In the genomic region with DNA sequence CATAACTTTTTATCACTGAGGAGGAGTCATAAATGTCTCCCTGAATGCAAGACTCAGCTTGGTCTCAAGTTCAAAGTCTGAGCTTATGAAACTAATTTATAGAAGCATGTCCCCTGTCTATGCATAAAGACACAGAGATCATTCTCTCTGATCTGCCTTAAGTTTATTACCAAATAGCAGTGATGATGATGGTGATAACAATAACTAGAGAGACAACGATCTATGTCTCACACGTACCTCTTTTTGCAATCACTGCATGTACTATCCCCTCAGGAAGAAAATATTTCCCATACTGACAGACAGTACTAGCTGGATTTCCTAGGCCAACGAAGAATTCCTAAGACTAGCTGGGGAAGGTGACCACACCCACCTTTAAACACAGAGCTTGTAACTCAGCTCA, we compare ENCODE assay signal across 23 cellular contexts.
DNase-seq lines count a peak whose midpoint lies in the region; FAIRE-seq and TF ChIP-seq lines count a peak whose summit lies in the region.
"Had no signal": no experiment of that assay in that cellular context is flagged by ENCODE, and none has a peak within 500 bp of the region (broad histone marks: within the 10 kb centered on the region; RNA-seq: fewer than 3 reads in every experiment).

No MANE protein-coding gene starts in this region.

- no peak overlapping the region for H4K12ac ChIP-seq in trophoblast cell (ENCODE audit: low read depth, low read length)

- WGBS in mesendoderm (ENCODE audit: extremely low coverage, insufficient coverage, low lambda C conversion rate) = no CpG with 5 or more reads among the region's 3 CpGs
- WGBS in trophoblast cell (ENCODE audit: extremely low coverage, insufficient coverage, insufficient read length) = no CpG with 5 or more reads among the region's 3 CpGs

- H3K79me1 ChIP-seq in mesendoderm (ENCODE audit: low read length) (no peaks in the 10 kb centered on the region), trophoblast cell (ENCODE audit: low read length) (no peaks in the 10 kb centered on the region)

- H3K14ac ChIP-seq in trophoblast cell (ENCODE audit: low read length) = no peak overlapping the region

- H3K4me3 ChIP-seq in mesendoderm (ENCODE audit: low read length) = no peak overlapping the region
- no peak overlapping the region for H3K4me3 ChIP-seq in trophoblast cell (ENCODE audit: low read depth, low read length)
- H3K4me3 ChIP-seq in right atrium auricular region = no peak overlapping the region
- H3K4me3 ChIP-seq: A549; BLaER1 treated with 17β-estradiol and CSF1 and Interleukin-3, amounts not matched to agents 10 nM and 100 nM; GM12878 had no signal

- H2AFZ ChIP-seq in trophoblast cell (ENCODE audit: insufficient read depth, low read length, poor library complexity) = no peak overlapping the region

- DNase-seq in HTR-8/SVneo (ENCODE audit: insufficient read length, low spot score) (no peak), mesendoderm (peak; percentile 24), trophoblast cell (peak; percentile 54 to 93), SHP77 treated with DMSO at 0.1 percent for 48 hours (lab: John Stamatoyannopoulos, UW) (no peak), right atrium auricular region (ENCODE audit: low spot score) (no peak)
- DNase-seq: AML-193; CD4-positive, alpha-beta T cell; CD8-positive, alpha-beta T cell; COR-L47; DMS 273 treated with DMSO at 0.1 percent for 48 hours; DMS153; DMS53; DMS79; DND-41; EL; GDM1 had no signal

- no peak overlapping the region for H3K4me2 ChIP-seq in mesendoderm (ENCODE audit: low read length)
- no peak overlapping the region for H3K4me2 ChIP-seq in trophoblast cell (ENCODE audit: low read length)
- H3K4me2 ChIP-seq: A549; BLaER1 treated with 17β-estradiol and CSF1 and Interleukin-3, amounts not matched to agents 10 nM and 100 nM had no signal

- no peaks in the 10 kb centered on the region for H3K36me3 ChIP-seq in mesendoderm (ENCODE audit: control insufficient read depth, insufficient read depth, low read length)
- no peaks in the 10 kb centered on the region for H3K36me3 ChIP-seq in trophoblast cell (ENCODE audit: control insufficient read depth in 1 of 2, insufficient read depth in 2 of 2, low read length in 2 of 2)
- H3K36me3 ChIP-seq in right atrium auricular region = no peaks in the 10 kb centered on the region
- H3K36me3 ChIP-seq: BLaER1 treated with 17β-estradiol and CSF1 and Interleukin-3, amounts not matched to agents 10 nM and 100 nM had no signal

- H3K9me3 ChIP-seq in trophoblast cell (ENCODE audit: insufficient read depth, low read depth, low read length) (no peaks in the 10 kb centered on the region), right atrium auricular region (no peaks in the 10 kb centered on the region)
- H3K9me3 ChIP-seq: A549; BLaER1 treated with 17β-estradiol and CSF1 and Interleukin-3, amounts not matched to agents 10 nM and 100 nM had no signal

- TF ChIP-seq CTCF in right atrium auricular region (IDR thresholded peaks at IDR 0.05) = no peak

- H2BK120ac ChIP-seq in mesendoderm (ENCODE audit: low read depth, low read length) = no peak overlapping the region
- H2BK120ac ChIP-seq in trophoblast cell (ENCODE audit: insufficient read depth, low read length, poor library complexity) = no peak overlapping the region

- H2BK12ac ChIP-seq in trophoblast cell (ENCODE audit: low read length) = no peak overlapping the region

- H3K4me1 ChIP-seq in mesendoderm (ENCODE audit: control insufficient read depth, low read depth, low read length) (peaks cover 3% of the 10 kb centered on the region), trophoblast cell (ENCODE audit: control insufficient read depth in 1 of 2, insufficient read depth in 2 of 2, low read length in 2 of 2) (no peaks in the 10 kb centered on the region), right atrium auricular region (no peaks in the 10 kb centered on the region)
- H3K4me1 ChIP-seq: A549; BLaER1 treated with 17β-estradiol and CSF1 and Interleukin-3, amounts not matched to agents 10 nM and 100 nM had no signal

- H2BK15ac ChIP-seq in mesendoderm (replicated peaks; ENCODE audit: low read depth) = no peak overlapping the region

- H3K4ac ChIP-seq in mesendoderm (ENCODE audit: low read depth, low read length) = no peak overlapping the region
- H3K4ac ChIP-seq in trophoblast cell (ENCODE audit: low read depth, low read length) = no peak overlapping the region

- H3K56ac ChIP-seq in mesendoderm (ENCODE audit: low read length) = no peak overlapping the region

- no peaks in the 10 kb centered on the region for H3K79me2 ChIP-seq in mesendoderm (ENCODE audit: control insufficient read depth, insufficient read depth, low read length)
- H3K79me2 ChIP-seq in trophoblast cell (ENCODE audit: control insufficient read depth, insufficient read depth, low read length, poor library complexity) = no peaks in the 10 kb centered on the region

- H3K27ac ChIP-seq in mesendoderm (ENCODE audit: low read depth, low read length) = no peak overlapping the region
- H3K27ac ChIP-seq in trophoblast cell (ENCODE audit: low read depth, low read length) = no peak overlapping the region
- H3K27ac ChIP-seq in right atrium auricular region = no peak overlapping the region
- H3K27ac ChIP-seq: 22Rv1; A549; BLaER1 treated with 17β-estradiol and CSF1 and Interleukin-3, amounts not matched to agents 10 nM and 100 nM; C4-2B had no signal

- H3K18ac ChIP-seq in mesendoderm (ENCODE audit: low read length) = no peak overlapping the region
- no peak overlapping the region for H3K18ac ChIP-seq in trophoblast cell (ENCODE audit: low read length)

- H2AK5ac ChIP-seq in mesendoderm (ENCODE audit: low read length) = no peak overlapping the region
- no peak overlapping the region for H2AK5ac ChIP-seq in trophoblast cell (ENCODE audit: low read length)

- no peak overlapping the region for H4K5ac ChIP-seq in mesendoderm (ENCODE audit: low read length)

- H3K9ac ChIP-seq in mesendoderm (ENCODE audit: low read length) (no peak overlapping the region), trophoblast cell (ENCODE audit: low read length) (no peak overlapping the region)
- H3K9ac ChIP-seq: BLaER1 treated with 17β-estradiol and CSF1 and Interleukin-3, amounts not matched to agents 10 nM and 100 nM had no signal

- H2BK5ac ChIP-seq in mesendoderm (ENCODE audit: low read length) (no peak overlapping the region), trophoblast cell (ENCODE audit: low read depth, low read length, poor library complexity) (no peak overlapping the region)

- H4K8ac ChIP-seq in mesendoderm (ENCODE audit: low read depth, low read length) (no peak overlapping the region), trophoblast cell (ENCODE audit: low read depth, low read length) (no peak overlapping the region)

- no peak overlapping the region for H3K23ac ChIP-seq in mesendoderm (ENCODE audit: low read length)
- no peak overlapping the region for H3K23ac ChIP-seq in trophoblast cell (ENCODE audit: low read length)

- peak; percentile 46 for FAIRE-seq in HTR-8/SVneo (lab: Jason Lieb, UNC)
- FAIRE-seq: A549, GM12878, GM12892, GM18507 had no signal

- no peak overlapping the region for H4K91ac ChIP-seq in trophoblast cell (ENCODE audit: low read depth, low read length)

- H3K27me3 ChIP-seq in mesendoderm (ENCODE audit: insufficient read depth, low read length, poor library complexity) (no peaks in the 10 kb centered on the region), trophoblast cell (ENCODE audit: insufficient read depth, low read length) (no peaks in the 10 kb centered on the region), right atrium auricular region (no peaks in the 10 kb centered on the region)
- H3K27me3 ChIP-seq: BLaER1 treated with 17β-estradiol and CSF1 and Interleukin-3, amounts not matched to agents 10 nM and 100 nM had no signal

Comparison
In these comparisons a context has a peak if more than half of its experiments do, and no peak if none do; other contexts are left out.
1. DNase-seq: peak in mesendoderm (single experiment) and trophoblast cell (2 of 2); none in HTR-8/SVneo (single experiment), SHP77 treated with DMSO at 0.1 percent for 48 hours (single experiment) and right atrium auricular region (single experiment).